9 cellular contexts compared by ENCODE assay signal in genomic region chr20:63635431-63636141, GRCh38. TPM values are rescaled to one million over a fixed set of nuclear protein-coding genes. Genes with fewer than 3 reads are reported as not detected.
DNase-seq lines count a peak whose midpoint lies in the region; ATAC-seq, FAIRE-seq and TF ChIP-seq lines count a peak whose summit lies in the region.
"Had no signal": no experiment of that assay in that cellular context is flagged by ENCODE, and none has a peak within 500 bp of the region (broad histone marks: within the 10 kb centered on the region; RNA-seq: fewer than 3 reads in every experiment).

No MANE protein-coding gene starts in this region.

- peaks cover 0 to 6% of the 10 kb centered on the region in 2 experiments for H3K4me1 ChIP-seq in trophoblast cell (ENCODE audit: control insufficient read depth in 1 of 2, insufficient read depth in 2 of 2, low read length in 2 of 2)

- H4K12ac ChIP-seq in trophoblast cell (ENCODE audit: low read depth, low read length), result no peak overlapping the region

- H3K36me3 ChIP-seq in trophoblast cell (ENCODE audit: control insufficient read depth in 1 of 2, insufficient read depth in 2 of 2, low read length in 2 of 2) (no peaks in the 10 kb centered on the region), H7 (replicated peaks; ENCODE audit: control insufficient read depth, insufficient read depth, low read length) (no peaks in the 10 kb centered on the region)

- H2BK12ac ChIP-seq in trophoblast cell (ENCODE audit: low read length), result no peak overlapping the region

- no peaks in the 10 kb centered on the region for H3K27me3 Mint-ChIP-seq in activated T-cell treated with anti-CD3 and anti-CD28 coated beads, Interleukin-2, amount 50 U/mL, for 24 hours

- H4K91ac ChIP-seq in trophoblast cell (ENCODE audit: low read depth, low read length), result no peak overlapping the region

- H3K9me3 ChIP-seq in trophoblast cell (ENCODE audit: insufficient read depth, low read depth, low read length), result peaks cover 2% of the 10 kb centered on the region

- FAIRE-seq in GM12891 (lab: Jason Lieb, UNC), result peak; percentile 78

- H3K4me3 ChIP-seq in trophoblast cell (ENCODE audit: low read depth, low read length) (peak overlapping the region; percentile 37), H7 (ENCODE audit: insufficient read depth, low read depth, low read length) (no peak overlapping the region)

- H3K4me1 Mint-ChIP-seq in activated T-cell treated with anti-CD3 and anti-CD28 coated beads, Interleukin-2, amount 50 U/mL, for 24 hours (ENCODE audit: low read depth), result peaks cover 70% of the 10 kb centered on the region

- H3K79me1 ChIP-seq in trophoblast cell (ENCODE audit: low read length), result no peaks in the 10 kb centered on the region

- DNase-seq in GM12891 (ENCODE audit: insufficient read length, low spot score), result no peak
- DNase-seq in NOMO-1 treated with dmso at 0.1 percent for 144 hours (lab: John Stamatoyannopoulos, UW; ENCODE audit: unreplicated experiment), result peak; percentile 65
- peak; percentile 72 for DNase-seq in activated T-cell treated with anti-CD3 and anti-CD28 coated beads, Interleukin-2, amount 50 U/mL, for 24 hours
- DNase-seq in trophoblast cell, result no peak
- no peak for DNase-seq in NCI-H510A treated with DMSO at 0.1 percent for 48 hours (lab: John Stamatoyannopoulos, UW)
- DNase-seq in H7, result no peak
- DNase-seq in NCI-H2081 treated with DMSO at 0.1 percent for 48 hours (lab: John Stamatoyannopoulos, UW), result no peak
- DNase-seq: NCI-H446 had no signal

- H3K18ac ChIP-seq in trophoblast cell (ENCODE audit: low read length), result no peak overlapping the region

- H3K4me3 Mint-ChIP-seq in activated T-cell treated with anti-CD3 and anti-CD28 coated beads, Interleukin-2, amount 50 U/mL, for 24 hours, result peak overlapping the region; percentile 54

- H3K27me3 ChIP-seq in trophoblast cell (ENCODE audit: insufficient read depth, low read length) (no peaks in the 10 kb centered on the region), H7 (ENCODE audit: control insufficient read depth, insufficient read depth, low read length) (peaks cover 2% of the 10 kb centered on the region; the same call in 1 of the 2 replicates)

- no peaks in the 10 kb centered on the region for H3K79me2 ChIP-seq in trophoblast cell (ENCODE audit: control insufficient read depth, insufficient read depth, low read length, poor library complexity)

- H2AK5ac ChIP-seq in trophoblast cell (ENCODE audit: low read length), result no peak overlapping the region

- TF ChIP-seq POLR2A in GM12891 (IDR thresholded peaks at IDR 0.05; ENCODE audit: low read depth, low read length), result no peak

- H3K9me3 Mint-ChIP-seq in activated T-cell treated with anti-CD3 and anti-CD28 coated beads, Interleukin-2, amount 50 U/mL, for 24 hours, result no peaks in the 10 kb centered on the region

- H3K4ac ChIP-seq in trophoblast cell (ENCODE audit: low read depth, low read length), result no peak overlapping the region

- H4K8ac ChIP-seq in trophoblast cell (ENCODE audit: low read depth, low read length), result no peak overlapping the region

- H3K23ac ChIP-seq in trophoblast cell (ENCODE audit: low read length), result peak overlapping the region; percentile 35

- no peak for ATAC-seq in HG03025 (IDR thresholded peaks at IDR 0.05; ENCODE audit: low FRiP score, unreplicated experiment)

- peaks cover 5% of the 10 kb centered on the region for H3K36me3 Mint-ChIP-seq in activated T-cell treated with anti-CD3 and anti-CD28 coated beads, Interleukin-2, amount 50 U/mL, for 24 hours (ENCODE audit: low read depth)

- H3K14ac ChIP-seq in trophoblast cell (ENCODE audit: low read length), result no peak overlapping the region

- no peak overlapping the region for H2AFZ ChIP-seq in trophoblast cell (ENCODE audit: insufficient read depth, low read length, poor library complexity)

- H3K27ac ChIP-seq in trophoblast cell (ENCODE audit: low read depth, low read length), result no peak overlapping the region

- no peak overlapping the region for H2BK120ac ChIP-seq in trophoblast cell (ENCODE audit: insufficient read depth, low read length, poor library complexity)

- H2BK5ac ChIP-seq in trophoblast cell (ENCODE audit: low read depth, low read length, poor library complexity), result no peak overlapping the region

- no CpG with 5 or more reads among the region's 15 CpGs for whole genome bisulfite sequencing in trophoblast cell (ENCODE audit: extremely low coverage, insufficient coverage, insufficient read length)

- no peak overlapping the region for H3K9ac ChIP-seq in trophoblast cell (ENCODE audit: low read length)

- no peak overlapping the region for H3K4me2 ChIP-seq in trophoblast cell (ENCODE audit: low read length)

- peak overlapping the region; percentile 94 for H3K27ac Mint-ChIP-seq in activated T-cell treated with anti-CD3 and anti-CD28 coated beads, Interleukin-2, amount 50 U/mL, for 24 hours

TF ChIP-seq in GM12891, 5 proteins besides CTCF, POLR2A, EP300 and RAD21:
- no peak for TF ChIP-seq SPI1 (IDR thresholded peaks at IDR 0.05; ENCODE audit: low read depth, low read length)
- no peak for TF ChIP-seq TAF1 (IDR thresholded peaks at IDR 0.05; ENCODE audit: low read depth, low read length)
- TF ChIP-seq PAX5 (IDR thresholded peaks at IDR 0.05; ENCODE audit: insufficient read depth, low read length, severe bottlenecking), result no peak
- TF ChIP-seq POLR2AphosphoS5 (IDR thresholded peaks at IDR 0.05; ENCODE audit: low read depth, low read length), result no peak
- no peak for TF ChIP-seq POU2F2 (IDR thresholded peaks at IDR 0.05; ENCODE audit: low read depth, low read length)

RNA-seq across cellular contexts. Expression of gene GMEB2, which starts 8.7 kb away (rescaled TPM):
- 7.4 TPM for polyA plus RNA-seq in GM12891 (2012; ENCODE audit: low read depth, missing spikeins)
- polyA plus RNA-seq in trophoblast cell (2013), result 12.3 and 13.4 TPM in 2 replicates
- total RNA-seq in H7 (2014; rRNA removed; shearing (Covaris generic)), result 17.0 and 21.4 TPM in 2 replicates

RNA-seq across cellular contexts. Expression of gene STMN3, which starts 17.6 kb away (rescaled TPM):
- polyA plus RNA-seq in GM12891 (2012; ENCODE audit: low read depth, missing spikeins), result 1.7 TPM
- 3.6 and 3.8 TPM in 2 replicates for polyA plus RNA-seq in trophoblast cell (2013)
- 24.9 and 32.7 TPM in 2 replicates for total RNA-seq in H7 (2014; rRNA removed; shearing (Covaris generic))

RNA-seq across cellular contexts. Expression of gene RTEL1, which starts 22.5 kb away (rescaled TPM):
- polyA plus RNA-seq in GM12891 (2012; ENCODE audit: low read depth, missing spikeins), result 8.8 TPM
- 9.9 and 10.1 TPM in 2 replicates for polyA plus RNA-seq in trophoblast cell (2013)
- 15.1 and 22.4 TPM in 2 replicates for total RNA-seq in H7 (2014; rRNA removed; shearing (Covaris generic))

Comparison
In these comparisons a context has a peak if more than half of its experiments do, and no peak if none do; other contexts are left out.
1. DNase-seq: peak in NOMO-1 treated with dmso at 0.1 percent for 144 hours (single experiment) and activated T-cell treated with anti-CD3 and anti-CD28 coated beads, Interleukin-2, amount 50 U/mL, for 24 hours (single experiment); none in GM12891 (single experiment), trophoblast cell (0 of 2), NCI-H510A treated with DMSO at 0.1 percent for 48 hours (single experiment), H7 (single experiment) and NCI-H2081 treated with DMSO at 0.1 percent for 48 hours (single experiment).